1 cellular context compared by ENCODE assay signal in the genomic region with DNA sequence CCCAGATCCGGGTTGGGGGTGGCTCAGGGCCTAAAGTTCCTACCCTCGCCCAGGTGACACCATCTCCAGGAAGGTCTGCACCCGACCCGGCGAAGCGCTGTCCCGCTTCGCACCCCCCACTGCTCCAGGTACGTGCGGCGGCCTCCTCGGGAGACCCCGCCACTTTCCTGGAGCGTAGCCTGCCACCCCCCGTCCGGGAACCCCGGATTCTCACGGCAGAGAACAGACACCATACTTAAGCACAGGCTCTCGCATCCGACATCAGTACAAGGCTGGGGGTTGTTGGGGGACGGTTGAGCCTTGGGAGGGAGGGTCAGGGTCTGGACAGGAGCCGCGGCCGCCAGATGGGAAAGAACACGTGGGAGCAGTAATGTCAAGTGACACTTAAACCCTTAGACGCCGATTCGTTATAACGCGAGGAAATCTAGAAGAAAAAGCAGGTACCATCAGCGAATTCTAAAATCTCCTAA.
TF ChIP-seq lines count a peak whose summit lies in the region.

No MANE protein-coding gene starts in this region.

TF ChIP-seq in HepG2, 621 proteins besides CTCF, POLR2A, EP300 and RAD21 (continued from another document and continues in another):
- TF ChIP-seq, protein P1, sequence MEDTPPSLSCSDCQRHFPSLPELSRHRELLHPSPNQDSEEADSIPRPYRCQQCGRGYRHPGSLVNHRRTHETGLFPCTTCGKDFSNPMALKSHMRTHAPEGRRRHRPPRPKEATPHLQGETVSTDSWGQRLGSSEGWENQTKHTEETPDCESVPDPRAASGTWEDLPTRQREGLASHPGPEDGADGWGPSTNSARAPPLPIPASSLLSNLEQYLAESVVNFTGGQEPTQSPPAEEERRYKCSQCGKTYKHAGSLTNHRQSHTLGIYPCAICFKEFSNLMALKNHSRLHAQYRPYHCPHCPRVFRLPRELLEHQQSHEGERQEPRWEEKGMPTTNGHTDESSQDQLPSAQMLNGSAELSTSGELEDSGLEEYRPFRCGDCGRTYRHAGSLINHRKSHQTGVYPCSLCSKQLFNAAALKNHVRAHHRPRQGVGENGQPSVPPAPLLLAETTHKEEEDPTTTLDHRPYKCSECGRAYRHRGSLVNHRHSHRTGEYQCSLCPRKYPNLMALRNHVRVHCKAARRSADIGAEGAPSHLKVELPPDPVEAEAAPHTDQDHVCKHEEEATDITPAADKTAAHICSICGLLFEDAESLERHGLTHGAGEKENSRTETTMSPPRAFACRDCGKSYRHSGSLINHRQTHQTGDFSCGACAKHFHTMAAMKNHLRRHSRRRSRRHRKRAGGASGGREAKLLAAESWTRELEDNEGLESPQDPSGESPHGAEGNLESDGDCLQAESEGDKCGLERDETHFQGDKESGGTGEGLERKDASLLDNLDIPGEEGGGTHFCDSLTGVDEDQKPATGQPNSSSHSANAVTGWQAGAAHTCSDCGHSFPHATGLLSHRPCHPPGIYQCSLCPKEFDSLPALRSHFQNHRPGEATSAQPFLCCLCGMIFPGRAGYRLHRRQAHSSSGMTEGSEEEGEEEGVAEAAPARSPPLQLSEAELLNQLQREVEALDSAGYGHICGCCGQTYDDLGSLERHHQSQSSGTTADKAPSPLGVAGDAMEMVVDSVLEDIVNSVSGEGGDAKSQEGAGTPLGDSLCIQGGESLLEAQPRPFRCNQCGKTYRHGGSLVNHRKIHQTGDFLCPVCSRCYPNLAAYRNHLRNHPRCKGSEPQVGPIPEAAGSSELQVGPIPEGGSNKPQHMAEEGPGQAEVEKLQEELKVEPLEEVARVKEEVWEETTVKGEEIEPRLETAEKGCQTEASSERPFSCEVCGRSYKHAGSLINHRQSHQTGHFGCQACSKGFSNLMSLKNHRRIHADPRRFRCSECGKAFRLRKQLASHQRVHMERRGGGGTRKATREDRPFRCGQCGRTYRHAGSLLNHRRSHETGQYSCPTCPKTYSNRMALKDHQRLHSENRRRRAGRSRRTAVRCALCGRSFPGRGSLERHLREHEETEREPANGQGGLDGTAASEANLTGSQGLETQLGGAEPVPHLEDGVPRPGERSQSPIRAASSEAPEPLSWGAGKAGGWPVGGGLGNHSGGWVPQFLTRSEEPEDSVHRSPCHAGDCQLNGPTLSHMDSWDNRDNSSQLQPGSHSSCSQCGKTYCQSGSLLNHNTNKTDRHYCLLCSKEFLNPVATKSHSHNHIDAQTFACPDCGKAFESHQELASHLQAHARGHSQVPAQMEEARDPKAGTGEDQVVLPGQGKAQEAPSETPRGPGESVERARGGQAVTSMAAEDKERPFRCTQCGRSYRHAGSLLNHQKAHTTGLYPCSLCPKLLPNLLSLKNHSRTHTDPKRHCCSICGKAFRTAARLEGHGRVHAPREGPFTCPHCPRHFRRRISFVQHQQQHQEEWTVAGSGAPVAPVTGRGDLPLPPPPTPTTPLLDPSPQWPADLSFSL (CRISPR knock-in tag; IDR thresholded peaks at IDR 0.05): peak; percentile 36; the same call in 1 of the 2 replicates
- peak; percentile 87; the same call in 1 of the 2 replicates for TF ChIP-seq HBP1 (CRISPR knock-in tag; IDR thresholded peaks at IDR 0.05; ENCODE audit: low read depth)
- TF ChIP-seq MED13 (CRISPR knock-in tag; IDR thresholded peaks at IDR 0.05): peak; percentile 43; the same call in 1 of the 2 replicates
- peak; percentile 88 for TF ChIP-seq ARID4A (CRISPR knock-in tag; IDR thresholded peaks at IDR 0.05; ENCODE audit: borderline replicate concordance)
- TF ChIP-seq ZNF230 (CRISPR knock-in tag; IDR thresholded peaks at IDR 0.05): peak; percentile 52; the same call in 1 of the 2 replicates
- 0 out of 2 replicates have a peak, but pooled peaks have one; percentile 34 for TF ChIP-seq ATF7-NPFF (CRISPR knock-in tag; IDR thresholded peaks at IDR 0.05; ENCODE audit: low read depth)
- TF ChIP-seq YEATS2 (CRISPR knock-in tag; IDR thresholded peaks at IDR 0.05; ENCODE audit: borderline replicate concordance): peak; percentile 25; the same call in 1 of the 2 replicates
- TF ChIP-seq MXI1 (IDR thresholded peaks at IDR 0.05; ENCODE audit: borderline replicate concordance, low read depth, low read length): peak; percentile 93; the same call in 2 of the 3 replicates
- TF ChIP-seq ZNF34 (CRISPR knock-in tag; IDR thresholded peaks at IDR 0.05; ENCODE audit: borderline replicate concordance): 0 out of 2 replicates have a peak, but pooled peaks have one; percentile 25
- TF ChIP-seq, protein P2, sequence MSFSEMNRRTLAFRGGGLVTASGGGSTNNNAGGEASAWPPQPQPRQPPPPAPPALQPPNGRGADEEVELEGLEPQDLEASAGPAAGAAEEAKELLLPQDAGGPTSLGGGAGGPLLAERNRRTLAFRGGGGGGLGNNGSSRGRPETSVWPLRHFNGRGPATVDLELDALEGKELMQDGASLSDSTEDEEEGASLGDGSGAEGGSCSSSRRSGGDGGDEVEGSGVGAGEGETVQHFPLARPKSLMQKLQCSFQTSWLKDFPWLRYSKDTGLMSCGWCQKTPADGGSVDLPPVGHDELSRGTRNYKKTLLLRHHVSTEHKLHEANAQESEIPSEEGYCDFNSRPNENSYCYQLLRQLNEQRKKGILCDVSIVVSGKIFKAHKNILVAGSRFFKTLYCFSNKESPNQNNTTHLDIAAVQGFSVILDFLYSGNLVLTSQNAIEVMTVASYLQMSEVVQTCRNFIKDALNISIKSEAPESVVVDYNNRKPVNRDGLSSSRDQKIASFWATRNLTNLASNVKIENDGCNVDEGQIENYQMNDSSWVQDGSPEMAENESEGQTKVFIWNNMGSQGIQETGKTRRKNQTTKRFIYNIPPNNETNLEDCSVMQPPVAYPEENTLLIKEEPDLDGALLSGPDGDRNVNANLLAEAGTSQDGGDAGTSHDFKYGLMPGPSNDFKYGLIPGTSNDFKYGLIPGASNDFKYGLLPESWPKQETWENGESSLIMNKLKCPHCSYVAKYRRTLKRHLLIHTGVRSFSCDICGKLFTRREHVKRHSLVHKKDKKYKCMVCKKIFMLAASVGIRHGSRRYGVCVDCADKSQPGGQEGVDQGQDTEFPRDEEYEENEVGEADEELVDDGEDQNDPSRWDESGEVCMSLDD (CRISPR knock-in tag; IDR thresholded peaks at IDR 0.05; ENCODE audit: borderline replicate concordance): peak; percentile 63; the same call in 1 of the 2 replicates
- TF ChIP-seq ZBTB7A (CRISPR knock-in tag; IDR thresholded peaks at IDR 0.05): no peak
- 0 out of 2 replicates have a peak, but pooled peaks have one; percentile 19 for TF ChIP-seq ZHX2 (IDR thresholded peaks at IDR 0.05; ENCODE audit: low read depth)
- no peak for TF ChIP-seq ZHX2 (CRISPR knock-in tag; IDR thresholded peaks at IDR 0.05; ENCODE audit: borderline replicate concordance)
- 0 out of 2 replicates have a peak, but pooled peaks have one; percentile 48 for TF ChIP-seq BRCA1 (CRISPR knock-in tag; IDR thresholded peaks at IDR 0.05)
- TF ChIP-seq MXD1 (CRISPR knock-in tag; IDR thresholded peaks at IDR 0.05): peak; percentile 93
- TF ChIP-seq ZNF564 (CRISPR knock-in tag; IDR thresholded peaks at IDR 0.05): peak; percentile 22; the same call in 1 of the 2 replicates
- TF ChIP-seq, protein P3, sequence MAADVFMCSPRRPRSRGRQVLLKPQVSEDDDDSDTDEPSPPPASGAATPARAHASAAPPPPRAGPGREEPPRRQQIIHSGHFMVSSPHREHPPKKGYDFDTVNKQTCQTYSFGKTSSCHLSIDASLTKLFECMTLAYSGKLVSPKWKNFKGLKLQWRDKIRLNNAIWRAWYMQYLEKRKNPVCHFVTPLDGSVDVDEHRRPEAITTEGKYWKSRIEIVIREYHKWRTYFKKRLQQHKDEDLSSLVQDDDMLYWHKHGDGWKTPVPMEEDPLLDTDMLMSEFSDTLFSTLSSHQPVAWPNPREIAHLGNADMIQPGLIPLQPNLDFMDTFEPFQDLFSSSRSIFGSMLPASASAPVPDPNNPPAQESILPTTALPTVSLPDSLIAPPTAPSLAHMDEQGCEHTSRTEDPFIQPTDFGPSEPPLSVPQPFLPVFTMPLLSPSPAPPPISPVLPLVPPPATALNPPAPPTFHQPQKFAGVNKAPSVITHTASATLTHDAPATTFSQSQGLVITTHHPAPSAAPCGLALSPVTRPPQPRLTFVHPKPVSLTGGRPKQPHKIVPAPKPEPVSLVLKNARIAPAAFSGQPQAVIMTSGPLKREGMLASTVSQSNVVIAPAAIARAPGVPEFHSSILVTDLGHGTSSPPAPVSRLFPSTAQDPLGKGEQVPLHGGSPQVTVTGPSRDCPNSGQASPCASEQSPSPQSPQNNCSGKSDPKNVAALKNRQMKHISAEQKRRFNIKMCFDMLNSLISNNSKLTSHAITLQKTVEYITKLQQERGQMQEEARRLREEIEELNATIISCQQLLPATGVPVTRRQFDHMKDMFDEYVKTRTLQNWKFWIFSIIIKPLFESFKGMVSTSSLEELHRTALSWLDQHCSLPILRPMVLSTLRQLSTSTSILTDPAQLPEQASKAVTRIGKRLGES (CRISPR knock-in tag; IDR thresholded peaks at IDR 0.05; ENCODE audit: borderline replicate concordance): 0 out of 2 replicates have a peak, but pooled peaks have one; percentile 47
- TF ChIP-seq CERS6 (CRISPR knock-in tag; IDR thresholded peaks at IDR 0.05): no peak
